ENCODE assay signal across 8 cellular contexts in the genomic region with DNA sequence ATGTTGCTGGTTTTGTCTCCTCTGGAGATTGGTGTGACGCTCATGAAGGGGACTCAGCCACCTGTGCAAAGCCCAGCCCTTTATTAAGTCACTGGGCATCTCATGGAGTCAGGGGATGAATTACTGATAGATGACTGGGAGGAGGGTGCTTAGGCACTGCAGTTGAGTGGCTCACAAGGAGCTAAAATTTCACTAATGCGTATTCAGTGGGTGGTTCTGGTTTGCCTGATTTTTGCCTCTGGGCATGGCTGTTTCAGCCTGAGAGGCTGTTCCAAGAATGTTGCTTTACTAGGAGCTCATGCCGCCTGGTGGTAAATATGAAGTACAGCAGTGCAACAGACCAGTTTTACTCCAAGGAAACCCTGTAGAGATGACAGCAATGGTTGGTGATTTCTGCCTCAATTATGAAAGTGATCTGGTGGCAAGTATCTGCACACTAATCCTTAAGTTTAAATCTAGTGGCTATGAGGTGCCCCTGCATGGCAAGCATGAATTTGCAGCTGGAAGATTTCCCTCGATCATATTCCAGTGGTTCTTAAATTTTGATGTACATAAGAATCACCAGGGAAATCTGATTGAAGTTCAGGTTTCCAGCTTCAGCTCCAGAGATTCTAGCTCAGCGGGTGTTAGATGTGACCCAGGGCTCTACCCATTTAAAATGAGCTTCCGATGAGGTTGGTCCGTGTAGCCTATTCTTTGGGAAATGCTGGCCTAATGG. TPM values are rescaled to one million over a fixed set of nuclear protein-coding genes. Genes with fewer than 3 reads are reported as not detected.
A peak's percentile ranks its signal among the peaks of the same experiment; 100 is the strongest.
DNase-seq lines count a peak whose midpoint lies in the region; ATAC-seq, FAIRE-seq and TF ChIP-seq lines count a peak whose summit lies in the region.

No MANE protein-coding gene starts in this region.

- H3K4me2 ChIP-seq in SK-N-SH = no peak overlapping the region
- no peak overlapping the region for H3K4me2 ChIP-seq in K562 (ENCODE audit: insufficient read depth, low read length)
- H3K4me2 ChIP-seq in smooth muscle cell = no peak overlapping the region

- peaks cover 5% of the 10 kb centered on the region for H3F3A ChIP-seq in SK-N-SH (replicated peaks; ENCODE audit: insufficient read depth)
- H3F3A ChIP-seq in smooth muscle cell (ENCODE audit: low read depth) = peaks cover 37% of the 10 kb centered on the region

- 0 out of 4 replicates have a peak, but pooled peaks of 1 of the 2 experiments have one; percentile 34 for TF ChIP-seq EP300 in SK-N-SH (IDR thresholded peaks at IDR 0.05; ENCODE audit: borderline replicate concordance in 1 of 2, low read depth in 1 of 2, low read length in 1 of 2)
- no peak for TF ChIP-seq EP300 in K562 (IDR thresholded peaks at IDR 0.05; ENCODE audit: low read length)

- peak; percentile 90 for TF ChIP-seq CTCF in SK-N-SH (IDR thresholded peaks at IDR 0.05)
- TF ChIP-seq CTCF in K562 (IDR thresholded peaks at IDR 0.05 in 2 of 3, conservative IDR thresholded peaks at IDR 0.05 in 1 of 3; ENCODE audit: insufficient read depth in 2 of 3, low read depth in 1 of 3, low read length in 3 of 3) = peak; percentile 59 to 64 (median 62)
- peak; percentile 83 for TF ChIP-seq CTCF in smooth muscle cell (IDR thresholded peaks at IDR 0.05; ENCODE audit: borderline replicate concordance, insufficient read depth, poor library complexity, severe bottlenecking)

- POLR2A ChIA-PET in SK-N-SH (lab: Yijun Ruan, JAX) = interaction anchor here (0.6 to 1.5 kb wide), 3 partner anchors 41 to 97 kb away, joined by 3 to 9 read pairs (median 7); a partner anchor contains a TSS
- POLR2A ChIA-PET in K562 (lab: Yijun Ruan, JAX) = no interaction called here

- H2AFZ ChIP-seq in SK-N-SH (ENCODE audit: low read depth) = no peak overlapping the region
- H2AFZ ChIP-seq in K562 (ENCODE audit: low read depth, low read length) = no peak overlapping the region
- H2AFZ ChIP-seq in smooth muscle cell (ENCODE audit: low read depth) = no peak overlapping the region

- no peaks in the 10 kb centered on the region for H3K79me2 ChIP-seq in SK-N-SH (ENCODE audit: insufficient read depth)
- H3K79me2 ChIP-seq in K562 (ENCODE audit: control insufficient read depth, insufficient read depth, low read length) = no peaks in the 10 kb centered on the region
- no peaks in the 10 kb centered on the region for H3K79me2 ChIP-seq in smooth muscle cell (ENCODE audit: low read depth)

- H3K4me3 ChIP-seq in SK-N-SH (ENCODE audit: low read depth in 2 of 2, low read length in 1 of 2) (no peak overlapping the region; a peak in 1 of 4 replicates), K562 (no peak overlapping the region), smooth muscle cell (no peak overlapping the region)

- TF ChIP-seq POLR2A in H54 (IDR thresholded peaks at IDR 0.05; ENCODE audit: low read depth, low read length) = no peak
- TF ChIP-seq POLR2A in K562 (conservative IDR thresholded peaks at IDR 0.05) = no peak

- no peaks in the 10 kb centered on the region for H3K9me2 ChIP-seq in SK-N-SH

- H4K20me1 ChIP-seq in SK-N-SH (ENCODE audit: insufficient read depth) = no peaks in the 10 kb centered on the region; the same call in 1 of the 2 replicates
- H4K20me1 ChIP-seq in K562 (replicated peaks; ENCODE audit: control insufficient read depth, insufficient read depth, low read length) = no peaks in the 10 kb centered on the region
- peaks cover 18% of the 10 kb centered on the region for H4K20me1 ChIP-seq in smooth muscle cell (ENCODE audit: low read depth)

- H3K9me1 ChIP-seq in K562 (ENCODE audit: control insufficient read depth, insufficient read depth, low read length) = no peaks in the 10 kb centered on the region

- no peaks in the 10 kb centered on the region for H3K9me3 ChIP-seq in SK-N-SH
- H3K9me3 ChIP-seq in K562 (replicated peaks; ENCODE audit: control insufficient read depth, insufficient read depth, low read depth, low read length) = no peaks in the 10 kb centered on the region
- H3K9me3 ChIP-seq in smooth muscle cell (replicated peaks; ENCODE audit: low read depth) = no peaks in the 10 kb centered on the region

- in situ Hi-C loops in K562 (cut with MboI) = no loop called here

- H3K27me3 ChIP-seq in SK-N-SH (ENCODE audit: insufficient read depth) (no peaks in the 10 kb centered on the region), K562 (ENCODE audit: control insufficient read depth in 2 of 2, insufficient read depth in 2 of 2, low read length in 2 of 2) (no peaks in the 10 kb centered on the region), smooth muscle cell (ENCODE audit: low read depth) (no peaks in the 10 kb centered on the region)

- peaks cover 24 to 27% of the 10 kb centered on the region in 2 experiments for H3K36me3 ChIP-seq in SK-N-SH (replicated peaks in 1 of 2; ENCODE audit: control insufficient read depth in 1 of 2, insufficient read depth in 2 of 2, low read length in 1 of 2)
- no peaks in the 10 kb centered on the region for H3K36me3 ChIP-seq in K562 (ENCODE audit: control insufficient read depth, insufficient read depth, low read length)
- H3K36me3 ChIP-seq in smooth muscle cell (ENCODE audit: low read depth) = peaks cover 10% of the 10 kb centered on the region

- no peak overlapping the region for H3K9ac ChIP-seq in SK-N-SH
- H3K9ac ChIP-seq in K562 (ENCODE audit: insufficient read depth in 1 of 2, low read depth in 2 of 2, low read length in 2 of 2) = no peak overlapping the region
- H3K9ac ChIP-seq in smooth muscle cell (ENCODE audit: low read depth) = no peak overlapping the region

- ATAC-seq in K562 = peak; percentile 83

- peak; percentile 94 for TF ChIP-seq RAD21 in SK-N-SH (IDR thresholded peaks at IDR 0.05; ENCODE audit: low read length)
- TF ChIP-seq RAD21 in K562 (CRISPR knock-in tag; conservative IDR thresholded peaks at IDR 0.05 in 1 of 2, IDR thresholded peaks at IDR 0.05 in 1 of 2) = peak; percentile 66 to 73

- intact Hi-C loops in K562 (cut with micrococcal nuclease) = loop anchor here (1.0 kb wide), 1 partner anchor 97 kb away; no protein-coding TSS in a partner anchor

- WGBS in SK-N-SH (ENCODE audit: low lambda C conversion rate) = 57% methylated on average over 7 of the region's 7 CpGs
- 0% methylated on average over 7 of the region's 7 CpGs for WGBS in K562 (ENCODE audit: insufficient coverage, low coverage, missing lambda C conversion rate)
- 40% methylated on average over 7 of the region's 7 CpGs for WGBS in smooth muscle cell (ENCODE audit: low lambda C conversion rate)

- DNase-seq in ELR (ENCODE audit: low read depth) (peak; percentile 92), H54 (ENCODE audit: insufficient read length, low spot score) (peak; percentile 50), MV-4-11 (lab: John Stamatoyannopoulos, UW) (peak; percentile 65), SK-N-SH (peak; percentile 44), K562 (ENCODE audit: extremely low read depth in 1 of 4, low spot score in 3 of 4) (peak; percentile 19 to 35 (median 28)), iPS-NIHi7 (ENCODE audit: extremely low spot score) (peak; percentile 72), smooth muscle cell (lab: John Stamatoyannopoulos, UW; ENCODE audit: unreplicated experiment) (no peak), mesenteric fat pad (ENCODE audit: low spot score) (no peak)

- FAIRE-seq in H54 (lab: Jason Lieb, UNC) (peak; percentile 99), K562 (lab: Jason Lieb, UNC) (peak; percentile 56)

- BruUV-seq in K562 (replicated peaks; lab: Mats Ljungman, UMichigan) = no TSS peak

- H3K27ac ChIP-seq in SK-N-SH (ENCODE audit: low read depth in 2 of 2, low read length in 1 of 2) = 0 out of 4 replicates have a peak overlapping the region, but pooled peaks of 1 of the 2 experiments have one; percentile 20
- no peak overlapping the region for H3K27ac ChIP-seq in K562 (ENCODE audit: extremely low read depth, low read depth, low read length)
- no peak overlapping the region for H3K27ac ChIP-seq in smooth muscle cell (ENCODE audit: low read depth)

- peaks cover 7 to 11% of the 10 kb centered on the region in 2 experiments; a peak in 3 of 4 replicates for H3K4me1 ChIP-seq in SK-N-SH (ENCODE audit: control insufficient read depth in 1 of 2, insufficient read depth in 2 of 2, low read depth in 1 of 2, low read length in 1 of 2)
- no peaks in the 10 kb centered on the region for H3K4me1 ChIP-seq in K562 (replicated peaks in 1 of 2; ENCODE audit: control insufficient read depth in 2 of 2, insufficient read depth in 2 of 2, low read length in 2 of 2)
- no peaks in the 10 kb centered on the region for H3K4me1 ChIP-seq in smooth muscle cell (ENCODE audit: low read depth)

- CTCF ChIA-PET in SK-N-SH (lab: Yijun Ruan, JAX) = interaction anchor here (0.6 to 11.1 kb wide), 56 partner anchors 9 to 373 kb away, joined by 3 to 425 read pairs (median 5); a partner anchor contains a TSS
- CTCF ChIA-PET in K562 (lab: Yijun Ruan, JAX; ENCODE audit: low intra/inter-chr PET ratio) = interaction anchor here (2.7 kb wide), 1 partner anchor 97 kb away, joined by 10 read pairs; no protein-coding TSS in a partner anchor

RNA-seq across cellular contexts. Expression of a gene that starts 19.9 kb away (rescaled TPM):
- polyA plus RNA-seq in SK-N-SH (2012; rRNA removed) (119 and 130 TPM in 2 replicates), K562 (2011; rRNA removed) (not detected in 2 replicates), K562 (2014; fragmentation: Illumina TruSeq; extraction: Trizol) (0.30 and 0.48 TPM in 2 replicates), K562 (2014; fragmentation: Nextera tagmentation; extraction: Ambion mirVana) (not detected), K562 (2014; rRNA removed) (0.46 TPM in 1 of 2 replicates, not detected in the other), smooth muscle cell (3,088 and 4,814 TPM in 2 replicates)
- 128 and 149 TPM in 2 replicates for polyA plus RNA-seq in SK-N-SH (2012; cell fraction: cytosol; rRNA removed)
- 146 and 161 TPM in 2 replicates for polyA plus RNA-seq in SK-N-SH (2012; cell fraction: nucleus; rRNA removed)
- not detected in 2 replicates for total RNA-seq in K562 (2011; cell fraction: chromatin; rRNA removed; ENCODE audit: low replicate concordance)
- total RNA-seq in K562 (2011; cell fraction: nucleolus; rRNA removed) = not detected in 2 replicates
- total RNA-seq in K562 (2011; cell fraction: nucleoplasm; rRNA removed) = not detected in 2 replicates
- total RNA-seq in K562 (2014; rRNA removed) (0.29 and 1.0 TPM in 2 replicates), K562 (2014; rRNA removed; fragmentation: Illumina TruSeq; extraction: Trizol) (0.15 TPM in 1 of 2 replicates, not detected in the other), K562 (2015; rRNA removed; fragmentation: Illumina TruSeq; extraction: Trizol) (0.22 and 0.30 TPM in 2 replicates), K562 (2021) (0.60 and 1.4 TPM in 2 replicates), smooth muscle cell (2,305 and 2,362 TPM in 2 replicates), mesenteric fat pad (204 TPM)
- polyA plus RNA-seq in K562 (2011; cell fraction: cytosol; rRNA removed) = 0.03 TPM in 1 of 2 replicates, not detected in the other
- not detected in 2 replicates for polyA plus RNA-seq in K562 (2011; cell fraction: nucleus; rRNA removed)
- polyA plus RNA-seq in K562 (2012) = 0.74 and 1.1 TPM in 2 replicates
- polyA minus RNA-seq in K562 (2011; rRNA and poly(A)+ RNA removed) = not detected in 2 replicates
- not detected in 2 replicates for polyA minus RNA-seq in K562 (2011; cell fraction: cytosol; rRNA and poly(A)+ RNA removed)
- 0.27 TPM in 1 of 2 replicates, not detected in the other for polyA minus RNA-seq in K562 (2011; cell fraction: nucleus; rRNA and poly(A)+ RNA removed)

RNA-seq across cellular contexts. Expression of a gene that starts 52.7 kb away (rescaled TPM):
- polyA plus RNA-seq in SK-N-SH (2012; rRNA removed) (25.1 and 32.6 TPM in 2 replicates), K562 (2011; rRNA removed) (not detected in 2 replicates), K562 (2014; fragmentation: Illumina TruSeq; extraction: Trizol) (not detected in 2 replicates), K562 (2014; fragmentation: Nextera tagmentation; extraction: Ambion mirVana) (not detected), K562 (2014; rRNA removed) (0.04 TPM in 1 of 2 replicates, not detected in the other), smooth muscle cell (0.49 and 0.61 TPM in 2 replicates)
- polyA plus RNA-seq in SK-N-SH (2012; cell fraction: cytosol; rRNA removed) = 26.1 and 26.3 TPM in 2 replicates
- polyA plus RNA-seq in SK-N-SH (2012; cell fraction: nucleus; rRNA removed) = 44.5 and 93.2 TPM in 2 replicates
- not detected in 2 replicates for total RNA-seq in K562 (2011; cell fraction: chromatin; rRNA removed; ENCODE audit: low replicate concordance)
- total RNA-seq in K562 (2011; cell fraction: nucleolus; rRNA removed) = not detected in 2 replicates
- total RNA-seq in K562 (2011; cell fraction: nucleoplasm; rRNA removed) = not detected in 2 replicates
- total RNA-seq in K562 (2014; rRNA removed) (not detected in 2 replicates), K562 (2014; rRNA removed; fragmentation: Illumina TruSeq; extraction: Trizol) (not detected in 2 replicates), K562 (2015; rRNA removed; fragmentation: Illumina TruSeq; extraction: Trizol) (not detected in 2 replicates), K562 (2021) (0.09 and 0.25 TPM in 2 replicates), smooth muscle cell (1.1 and 1.2 TPM in 2 replicates), mesenteric fat pad (5.1 TPM)
- polyA plus RNA-seq in K562 (2011; cell fraction: cytosol; rRNA removed) = not detected in 2 replicates
- polyA plus RNA-seq in K562 (2011; cell fraction: nucleus; rRNA removed) = not detected in 2 replicates
- 0.10 TPM in 1 of 2 replicates, not detected in the other for polyA plus RNA-seq in K562 (2012)
- polyA minus RNA-seq in K562 (2011; rRNA and poly(A)+ RNA removed) = not detected in 2 replicates
- polyA minus RNA-seq in K562 (2011; cell fraction: cytosol; rRNA and poly(A)+ RNA removed) = not detected in 2 replicates
- polyA minus RNA-seq in K562 (2011; cell fraction: nucleus; rRNA and poly(A)+ RNA removed) = not detected in 2 replicates

RNA-seq across cellular contexts. Expression of a gene that starts 57.9 kb away (rescaled TPM):
- 31.5 and 44.2 TPM in 2 replicates for polyA plus RNA-seq in SK-N-SH (2012; rRNA removed)
- 37.8 and 39.8 TPM in 2 replicates for polyA plus RNA-seq in SK-N-SH (2012; cell fraction: cytosol; rRNA removed)
- polyA plus RNA-seq in SK-N-SH (2012; cell fraction: nucleus; rRNA removed) = 24.3 and 50.5 TPM in 2 replicates
- 0.76 TPM in 1 of 2 replicates, not detected in the other for total RNA-seq in K562 (2011; cell fraction: chromatin; rRNA removed; ENCODE audit: low replicate concordance)
- total RNA-seq in K562 (2011; cell fraction: nucleolus; rRNA removed) = not detected in 2 replicates
- 1.2 TPM in 1 of 2 replicates, not detected in the other for total RNA-seq in K562 (2011; cell fraction: nucleoplasm; rRNA removed)
- 0.20 and 0.41 TPM in 2 replicates for total RNA-seq in K562 (2014; rRNA removed)
- 0.62 and 0.64 TPM in 2 replicates for total RNA-seq in K562 (2014; rRNA removed; fragmentation: Illumina TruSeq; extraction: Trizol)
- total RNA-seq in K562 (2015; rRNA removed; fragmentation: Illumina TruSeq; extraction: Trizol) = 0.11 and 0.29 TPM in 2 replicates
- 0.36 and 0.55 TPM in 2 replicates for total RNA-seq in K562 (2021)
- 0.08 and 0.11 TPM in 2 replicates for polyA plus RNA-seq in K562 (2011; rRNA removed)
- 0.04 TPM in 1 of 2 replicates, not detected in the other for polyA plus RNA-seq in K562 (2011; cell fraction: cytosol; rRNA removed)
- polyA plus RNA-seq in K562 (2011; cell fraction: nucleus; rRNA removed) = not detected in 2 replicates
- polyA plus RNA-seq in K562 (2012) = 0.42 and 0.91 TPM in 2 replicates
- 0.37 and 0.68 TPM in 2 replicates for polyA plus RNA-seq in K562 (2014; fragmentation: Illumina TruSeq; extraction: Trizol)
- under 1 TPM; 0.10 to 0.34 TPM for polyA plus RNA-seq in K562 (2014; fragmentation: Nextera tagmentation; extraction: Ambion mirVana)
- polyA plus RNA-seq in K562 (2014; rRNA removed) = 0.56 TPM in 1 of 2 replicates, not detected in the other
- 0.67 TPM in 1 of 2 replicates, not detected in the other for polyA minus RNA-seq in K562 (2011; rRNA and poly(A)+ RNA removed)
- not detected in 2 replicates for polyA minus RNA-seq in K562 (2011; cell fraction: cytosol; rRNA and poly(A)+ RNA removed)
- polyA minus RNA-seq in K562 (2011; cell fraction: nucleus; rRNA and poly(A)+ RNA removed) = not detected in 2 replicates
- total RNA-seq in smooth muscle cell = 21.8 and 26.7 TPM in 2 replicates
- polyA plus RNA-seq in smooth muscle cell = 9.9 and 14.4 TPM in 2 replicates
- 10.4 TPM for total RNA-seq in mesenteric fat pad

Comparison
In these comparisons a context has a peak if more than half of its experiments do, and no peak if none do; other contexts are left out.
1. DNase-seq: peak in ELR (single experiment), H54 (single experiment), MV-4-11 (single experiment), SK-N-SH (single experiment), K562 (4 of 4) and iPS-NIHi7 (single experiment); none in smooth muscle cell (single experiment) and mesenteric fat pad (single experiment).
2. RNA of a gene that starts 19.9 kb away (total RNA-seq): 2,305 to 2,362 TPM in smooth muscle cell and 204 TPM in mesenteric fat pad (single experiment); 0.15 to 1.4 TPM in K562; every median in the first group is over 10 times any median in the second.
3. Peak in every context shown above with its lines, with median percentiles within 50 percentile points of each other: CTCF ChIP-seq.